24 cellular contexts compared by ENCODE assay signal in genomic region chr22:33204408-33204807, GRCh38.
"Had no signal": no experiment of that assay in that cellular context is flagged by ENCODE, and none has a peak within 500 bp of the region (broad histone marks: within the 10 kb centered on the region; RNA-seq: fewer than 3 reads in every experiment).

No MANE protein-coding gene starts in this region.

- DNase-seq: IMR-90, Karpas-422, KG1, MG63, NCI-H1092 treated with DMSO at 0.1 percent for 48 hours, NCI-H1436 treated with DMSO at 0.1 percent for 48 hours, NCI-H1694 treated with DMSO at 0.1 percent for 48 hours, NCI-H1930, NCI-H2081, NCI-H2107, NCI-H2227 treated with DMSO at 0.1 percent for 48 hours, NCI-H446, NCI-H510A, NCI-H524 treated with DMSO at 0.1 percent for 48 hours, NCI-H69, NCI-H774, OCI-M1, PC-9, Peyer's patch, SHP77 treated with DMSO at 0.1 percent for 48 hours, SJCRH30 had no signal

- H3K4me1 ChIP-seq: Peyer's patch, SJCRH30 had no signal

- ATAC-seq: HepG2, Right ventricle myocardium inferior, SK-N-SH treated with all-trans-retinoic acid at 6 μM for 48 hours had no signal

- H3K4me3 ChIP-seq: MG63, PC-9, Peyer's patch, SJCRH30 had no signal

- H3K36me3 ChIP-seq: MG63, Peyer's patch, SJCRH30 had no signal

- H2AFZ ChIP-seq: PC-9 had no signal

- FAIRE-seq: HepG2 had no signal

- H3K27me3 ChIP-seq: Peyer's patch, SJCRH30 had no signal

- H3K4me2 ChIP-seq: PC-9 had no signal

- H3K9me3 ChIP-seq: MG63, Peyer's patch, SJCRH30 had no signal

- H3K27ac ChIP-seq: PC-9, Peyer's patch, SJCRH30 had no signal
